13 cellular contexts compared by ENCODE assay signal in genomic region chr2:134825716-134826115, GRCh38. TPM values are rescaled to one million over a fixed set of nuclear protein-coding genes. Genes with fewer than 3 reads are reported as not detected.
"Had no signal": no experiment of that assay in that cellular context is flagged by ENCODE, and none has a peak within 500 bp of the region (broad histone marks: within the 10 kb centered on the region; RNA-seq: fewer than 3 reads in every experiment).

No MANE protein-coding gene starts in this region.

RNA-seq across cellular contexts. Expression of gene ACMSD, which starts 12.7 kb away (rescaled TPM):
- total RNA-seq: activated B cell treated with CpG ODN at 0.5 μM for 24 hours; activated CD4-positive, alpha-beta memory T cell treated with anti-CD3 and anti-CD28 coated beads for 36 hours; activated CD4-positive, alpha-beta memory T cell treated with anti-CD3 and anti-CD28 coated beads, Interleukin-2, amount 10 ng/mL, durations not matched to agents 7 days and 5 days; activated CD4-positive, alpha-beta T cell treated with anti-CD3 and anti-CD28 coated beads for 36 hours; activated CD4-positive, alpha-beta T cell treated with anti-CD3 and anti-CD28 coated beads, Interleukin-2, amount 10 ng/mL, durations not matched to agents 24 days and 14 days; activated CD4-positive, alpha-beta T cell treated with anti-CD3 and anti-CD28 coated beads, Interleukin-2, amount 10 ng/mL, durations not matched to agents 7 days and 5 days; activated CD8-positive, alpha-beta memory T cell treated with anti-CD3 and anti-CD28 coated beads for 36 hours; activated CD8-positive, alpha-beta memory T cell treated with anti-CD3 and anti-CD28 coated beads, Interleukin-2, amount 10 ng/mL, durations not matched to agents 7 days and 5 days; activated CD8-positive, alpha-beta T cell treated with anti-CD3 and anti-CD28 coated beads for 36 hours; activated CD8-positive, alpha-beta T cell treated with anti-CD3 and anti-CD28 coated beads, Interleukin-2, amount 10 ng/mL, durations not matched to agents 7 days and 5 days; T-helper 1 cell treated with Interleukin-12 subunit alpha and Interleukin-12 subunit beta and Interleukin-4 antibody, amounts not matched to agents 30 ng/mL and 1 ng/mL, for 36 hours; T-helper 17 cell; T-helper 2 cell treated with Interferon-gamma antibody and Interleukin-4, amounts not matched to agents 100 ng/mL and 5 ng/mL, for 36 hours had no signal
